In genomic region chr12:32560520-32560919, GRCh38 we compare ENCODE assay signal across 14 cellular contexts.
DNase-seq lines count a peak whose midpoint lies in the region; ATAC-seq and TF ChIP-seq lines count a peak whose summit lies in the region.
"Had no signal": no experiment of that assay in that cellular context is flagged by ENCODE, and none has a peak within 500 bp of the region (broad histone marks: within the 10 kb centered on the region; RNA-seq: fewer than 3 reads in every experiment).

No MANE protein-coding gene starts in this region.

- H2AFZ ChIP-seq in OCI-LY1 (ENCODE audit: low read length), result no peak overlapping the region

- H4K20me1 ChIP-seq in OCI-LY1 (ENCODE audit: insufficient read depth, low read length), result no peaks in the 10 kb centered on the region

- 0 out of 2 replicates have a peak, but pooled peaks cover 3% of the 10 kb centered on the region for H3F3A ChIP-seq in OCI-LY1 (ENCODE audit: insufficient read depth, low read length)

- H3K9ac ChIP-seq in OCI-LY1 (ENCODE audit: low read length), result no peak overlapping the region
- H3K9ac ChIP-seq: KMS-11 had no signal

- DNase-seq in left ventricle myocardium superior (no peak), Right ventricle myocardium superior (no peak), lower lobe of right lung (no peak), thyroid gland (no peak), GF-D8 (lab: John Stamatoyannopoulos, UW) (no peak), cortex of kidney (lab: John Stamatoyannopoulos, UW) (no peak), dorsolateral prefrontal cortex (no peak)
- DNase-seq: Calu3; CD4-positive, CD25-positive, alpha-beta regulatory T cell; MG63; NCI-H1105 treated with DMSO at 0.1 percent for 48 hours; NCI-H187 had no signal

- ATAC-seq in left ventricle myocardium superior (peak; percentile 8), Right ventricle myocardium superior (ENCODE audit: poor library complexity) (no peak), lower lobe of right lung (no peak)

- H3K36me3 ChIP-seq in OCI-LY1 (ENCODE audit: insufficient read depth, low read length), result peaks cover 10% of the 10 kb centered on the region; the same call in 1 of the 2 replicates
- H3K36me3 ChIP-seq in lower lobe of right lung, result peaks cover 11% of the 10 kb centered on the region
- H3K36me3 ChIP-seq in thyroid gland, result no peaks in the 10 kb centered on the region

- no peak overlapping the region for H3K4me3 ChIP-seq in OCI-LY1 (ENCODE audit: low read depth, low read length, poor library complexity, severe bottlenecking)
- no peak overlapping the region for H3K4me3 ChIP-seq in lower lobe of right lung
- no peak overlapping the region for H3K4me3 ChIP-seq in thyroid gland (replicated peaks in 1 of 3)
- no peak overlapping the region for H3K4me3 ChIP-seq in dorsolateral prefrontal cortex
- H3K4me3 ChIP-seq: MG63 had no signal

- H3K4me1 ChIP-seq in OCI-LY1 (ENCODE audit: insufficient read depth, low read length, severe bottlenecking), result peaks cover 34% of the 10 kb centered on the region
- peaks cover 42% of the 10 kb centered on the region for H3K4me1 ChIP-seq in lower lobe of right lung
- peaks cover 6 to 31% of the 10 kb centered on the region in 2 donors for H3K4me1 ChIP-seq in thyroid gland

- no peak overlapping the region for H3K4me2 ChIP-seq in OCI-LY1 (ENCODE audit: low read length)
- H3K4me2 ChIP-seq: KMS-11 had no signal

- 96 to 97% methylated on average over 4 of the region's 4 CpGs for WGBS in thyroid gland, 2 donors

- H3K9me2 ChIP-seq in OCI-LY1 (ENCODE audit: low read depth, low read length), result no peaks in the 10 kb centered on the region

- H3K27me3 ChIP-seq in OCI-LY1 (ENCODE audit: insufficient read depth, low read length), result no peaks in the 10 kb centered on the region
- H3K27me3 ChIP-seq in lower lobe of right lung (ENCODE audit: low read depth), result no peaks in the 10 kb centered on the region
- H3K27me3 ChIP-seq in thyroid gland, result no peaks in the 10 kb centered on the region
- H3K27me3 ChIP-seq in dorsolateral prefrontal cortex, result no peaks in the 10 kb centered on the region
- H3K27me3 ChIP-seq: MG63 had no signal

- H3K9me3 ChIP-seq in OCI-LY1 (ENCODE audit: low read length) (no peaks in the 10 kb centered on the region), lower lobe of right lung (no peaks in the 10 kb centered on the region), thyroid gland (no peaks in the 10 kb centered on the region)

- TF ChIP-seq CTCF in OCI-LY1 (IDR thresholded peaks at IDR 0.05; ENCODE audit: low read length) (peak; percentile 39; the same call in 1 of the 2 replicates), lower lobe of right lung (IDR thresholded peaks at IDR 0.05) (no peak), thyroid gland (IDR thresholded peaks at IDR 0.05) (no peak), dorsolateral prefrontal cortex (IDR thresholded peaks at IDR 0.05 in 54 of 56, conservative IDR thresholded peaks at IDR 0.05 in 2 of 56; ENCODE audit: low read depth in 1 of 56, partially characterized antibody in 56 of 56) (no peak)

- H3K27ac ChIP-seq in OCI-LY1 (ENCODE audit: low read depth, low read length, poor library complexity, severe bottlenecking), result peak overlapping the region; percentile 49
- H3K27ac ChIP-seq in lower lobe of right lung, result peak overlapping the region; percentile 4
- peak overlapping the region in 2 of 3 donors; percentile 53 to 57 for H3K27ac ChIP-seq in thyroid gland
- peak overlapping the region in 9 of 59 donors; percentile 0 to 89 (median 36) for H3K27ac ChIP-seq in dorsolateral prefrontal cortex

- TF ChIP-seq POLR2A in thyroid gland (IDR thresholded peaks at IDR 0.05), result no peak

- peaks cover 7% of the 10 kb centered on the region; the same call in 1 of the 2 replicates for H3K79me2 ChIP-seq in OCI-LY1 (ENCODE audit: insufficient read depth, low read length)

- intact Hi-C loops in left ventricle myocardium superior (cut with micrococcal nuclease), result no loop called here
- intact Hi-C loops in Right ventricle myocardium superior (cut with DNase I), result no loop called here
- intact Hi-C loops in lower lobe of right lung (cut with DNase I), result no loop called here
- intact Hi-C loops in thyroid gland (cut with DNase I), result no loop called here
- intact Hi-C loops in dorsolateral prefrontal cortex (cut with DNase I), result no loop called here
